Comparison of ENCODE assay signal across 17 cellular contexts in the genomic region with DNA sequence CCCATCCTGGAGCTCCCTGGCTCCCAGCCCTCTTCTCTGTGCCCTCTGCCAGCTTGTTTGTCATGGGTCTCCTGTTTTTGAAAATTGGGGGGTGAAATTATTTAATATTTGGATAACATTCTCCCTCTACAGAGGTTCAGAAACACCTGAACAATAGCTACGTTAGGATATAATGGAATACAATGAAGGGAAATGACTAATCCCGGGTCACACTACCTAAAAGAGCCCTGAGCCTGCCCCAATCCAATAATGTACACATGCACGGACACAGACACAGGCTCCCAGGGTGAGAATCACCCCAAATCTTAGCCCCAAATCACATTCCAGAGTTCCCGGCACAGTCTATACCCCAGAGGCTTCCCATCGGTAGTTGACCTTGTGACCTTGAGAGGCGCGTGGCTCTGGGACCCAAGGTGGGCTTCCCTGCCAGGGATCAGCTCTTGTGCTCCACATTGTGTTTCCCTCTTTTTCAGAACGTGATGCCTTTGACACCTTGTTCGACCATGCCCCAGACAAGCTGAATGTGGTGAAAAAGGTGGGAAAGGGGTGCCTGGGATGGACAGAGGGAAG.
A peak's percentile ranks its signal among the peaks of the same experiment; 100 is the strongest.
DNase-seq lines count a peak whose midpoint lies in the region; ATAC-seq and TF ChIP-seq lines count a peak whose summit lies in the region.
"Had no signal": no experiment of that assay in that cellular context is flagged by ENCODE, and none has a peak within 500 bp of the region (broad histone marks: within the 10 kb centered on the region; RNA-seq: fewer than 3 reads in every experiment).

No MANE protein-coding gene starts in this region.

- H3K4me3 ChIP-seq in esophagus muscularis mucosa (no peak overlapping the region), dorsolateral prefrontal cortex (no peak overlapping the region)
- H3K4me3 ChIP-seq: BLaER1 had no signal

- no peak for ATAC-seq in HG03460 (IDR thresholded peaks at IDR 0.05; ENCODE audit: unreplicated experiment)
- no peak for ATAC-seq in HG02973 (IDR thresholded peaks at IDR 0.05; ENCODE audit: unreplicated experiment)

- peak overlapping the region in 1 of 4 donors; percentile 25 for H3K27ac ChIP-seq in esophagus muscularis mucosa (replicated peaks in 1 of 4)
- no peak overlapping the region for H3K27ac ChIP-seq in dorsolateral prefrontal cortex
- H3K27ac ChIP-seq: BLaER1, HL-60 had no signal

- H3K36me3 ChIP-seq in esophagus muscularis mucosa: peaks cover 28 to 90% (median 51%) of the 10 kb centered on the region in 4 donors
- H3K36me3 ChIP-seq: BLaER1 had no signal

- no peak overlapping the region for H3K4me3 Mint-ChIP-seq in osteocyte (ENCODE audit: unreplicated experiment)
- H3K4me3 Mint-ChIP-seq: CD14-positive monocyte; CD4-positive, alpha-beta memory T cell; H9 had no signal

- peaks cover 42% of the 10 kb centered on the region for H3K36me3 Mint-ChIP-seq in osteocyte (ENCODE audit: unreplicated experiment)
- H3K36me3 Mint-ChIP-seq: CD14-positive monocyte; CD4-positive, alpha-beta memory T cell had no signal

- intact Hi-C loops in esophagus muscularis mucosa (cut with DNase I) (no loop called here), dorsolateral prefrontal cortex (cut with DNase I) (no loop called here)

- TF ChIP-seq POLR2A in esophagus muscularis mucosa (IDR thresholded peaks at IDR 0.05; ENCODE audit: low read depth): no peak

- peaks cover 17% of the 10 kb centered on the region for H3K4me1 Mint-ChIP-seq in osteocyte (ENCODE audit: unreplicated experiment)
- H3K4me1 Mint-ChIP-seq: CD14-positive monocyte; CD4-positive, alpha-beta memory T cell had no signal

- peak; percentile 30 to 60 for DNase-seq in dermis microvascular lymphatic vessel endothelial cell (ENCODE audit: low read depth in 2 of 2)
- peak; percentile 68 for DNase-seq in esophagus muscularis mucosa (ENCODE audit: extremely low spot score)
- DNase-seq in osteocyte (ENCODE audit: extremely low spot score, unreplicated experiment): peak; percentile 57
- no peak for DNase-seq in dorsolateral prefrontal cortex
- no peak for DNase-seq in inferior parietal cortex (ENCODE audit: extremely low spot score)
- DNase-seq: 8988T; CD4-positive, alpha-beta memory T cell; DMS153; DMS79; GDM1; GOT3; H9 had no signal

- TF ChIP-seq EP300 in esophagus muscularis mucosa (IDR thresholded peaks at IDR 0.05): no peak

- H3K27ac Mint-ChIP-seq in osteocyte (ENCODE audit: unreplicated experiment): no peak overlapping the region
- H3K27ac Mint-ChIP-seq: CD14-positive monocyte had no signal

- 80% methylated on average over 9 of the region's 9 CpGs for WGBS in esophagus muscularis mucosa

- H3K9me3 ChIP-seq in esophagus muscularis mucosa: no peaks in the 10 kb centered on the region
- H3K9me3 ChIP-seq: BLaER1 had no signal

- no peaks in the 10 kb centered on the region for H3K27me3 Mint-ChIP-seq in osteocyte (ENCODE audit: unreplicated experiment)

- H3K9me3 Mint-ChIP-seq in osteocyte (ENCODE audit: unreplicated experiment): no peaks in the 10 kb centered on the region
- H3K9me3 Mint-ChIP-seq: CD4-positive, alpha-beta memory T cell; H9 had no signal

- H3K27me3 ChIP-seq in esophagus muscularis mucosa (no peaks in the 10 kb centered on the region), dorsolateral prefrontal cortex (no peaks in the 10 kb centered on the region)
- H3K27me3 ChIP-seq: BLaER1 had no signal

- TF ChIP-seq CTCF in esophagus muscularis mucosa (IDR thresholded peaks at IDR 0.05) (no peak), osteocyte (IDR thresholded peaks at IDR 0.05) (no peak), dorsolateral prefrontal cortex (IDR thresholded peaks at IDR 0.05 in 54 of 56, conservative IDR thresholded peaks at IDR 0.05 in 2 of 56; ENCODE audit: low read depth in 1 of 56, partially characterized antibody in 56 of 56) (no peak)

- H3K4me1 ChIP-seq in esophagus muscularis mucosa: peaks cover 0 to 36% (median 31%) of the 10 kb centered on the region in 4 donors
- H3K4me1 ChIP-seq: BLaER1 had no signal

Comparison
In these comparisons a context has a peak if more than half of its experiments do, and no peak if none do; other contexts are left out.
1. DNase-seq: peak in dermis microvascular lymphatic vessel endothelial cell (2 of 2), esophagus muscularis mucosa (single experiment) and osteocyte (single experiment); none in dorsolateral prefrontal cortex (0 of 10) and inferior parietal cortex (single experiment).